15 cellular contexts compared by ENCODE assay signal in genomic region chr20:11502051-11502450, GRCh38.
DNase-seq lines count a peak whose midpoint lies in the region; TF ChIP-seq lines count a peak whose summit lies in the region.
"Had no signal": no experiment of that assay in that cellular context is flagged by ENCODE, and none has a peak within 500 bp of the region (broad histone marks: within the 10 kb centered on the region; RNA-seq: fewer than 3 reads in every experiment).

No MANE protein-coding gene starts in this region.

- intact Hi-C loops in posterior cingulate gyrus (cut with DNase I), result no loop called here

- no peak for TF ChIP-seq CTCF in GM10248 (IDR thresholded peaks at IDR 0.05; ENCODE audit: control extremely low read depth, extremely low read depth, low read depth, missing control alignments)

- DNase-seq in HK-2 (ENCODE audit: unreplicated experiment) (peak; percentile 37), NOMO-1 (lab: John Stamatoyannopoulos, UW; ENCODE audit: unreplicated experiment in 2 of 2) (peak; percentile 55 to 84), amniotic epithelial cell (ENCODE audit: low read depth) (peak; percentile 34), renal cortical epithelial cell (ENCODE audit: low read depth) (peak; percentile 84), posterior cingulate gyrus (no peak), GM10248 (ENCODE audit: extremely low spot score) (no peak), NCI-H128 (lab: John Stamatoyannopoulos, UW; ENCODE audit: unreplicated experiment) (no peak)
- DNase-seq: body of pancreas; DMS53; effector CD4-positive, alpha-beta T cell; gastrocnemius medialis; NCI-H1436 treated with DMSO at 0.1 percent for 48 hours; NCI-H69; stimulated activated CD4-positive, alpha-beta T cell treated with anti-CD3 and anti-CD28 coated beads, Interleukin-2, amount 100 ng/mL, for 48 hours; stimulated activated naive B cell treated with anti-CD40 and anti-IgM and Interleukin-4, amounts not matched to agents 10 μg/mL and 1 μg/mL and 100 μg/mL, for 72 hours had no signal

- POLR2A ChIA-PET in GM10248 (lab: Yijun Ruan, JAX), result no interaction called here

- CTCF ChIA-PET in GM10248 (lab: Yijun Ruan, JAX), result no interaction called here

Comparison
In these comparisons a context has a peak if more than half of its experiments do, and no peak if none do; other contexts are left out.
1. DNase-seq: peak in HK-2 (single experiment), NOMO-1 (2 of 2), amniotic epithelial cell (single experiment) and renal cortical epithelial cell (single experiment); none in posterior cingulate gyrus (0 of 10), GM10248 (single experiment) and NCI-H128 (single experiment).